In the genomic region with DNA sequence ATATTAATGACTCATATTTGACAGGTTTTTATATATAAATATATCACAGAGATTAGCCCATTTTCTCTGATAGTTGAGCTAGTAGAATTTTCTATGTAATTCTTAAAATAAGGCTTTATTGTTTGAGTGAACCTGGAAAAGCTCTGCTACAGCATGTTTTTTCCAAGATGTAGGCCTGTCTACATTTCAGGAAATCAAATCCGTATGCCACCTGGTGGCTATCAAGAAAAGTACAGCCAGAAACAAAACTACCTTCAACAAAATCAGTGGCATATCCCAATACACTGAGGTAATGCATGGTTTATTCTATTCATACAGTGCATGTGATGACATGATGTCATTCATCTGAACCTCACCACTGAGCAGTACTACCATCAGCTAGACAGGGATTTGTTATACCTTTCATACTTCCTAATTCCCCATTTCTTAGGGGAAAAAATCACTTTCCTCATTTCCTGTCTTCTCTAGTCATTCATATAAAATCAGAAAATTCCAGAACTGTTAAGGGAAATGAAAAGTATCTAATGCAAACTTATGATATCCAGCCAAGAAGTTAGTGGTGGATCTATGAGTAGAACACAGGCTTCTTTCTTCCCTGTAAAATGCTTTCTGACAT, we compare ENCODE assay signal across 8 cellular contexts.
DNase-seq lines count a peak whose midpoint lies in the region; ATAC-seq and TF ChIP-seq lines count a peak whose summit lies in the region.

No MANE protein-coding gene starts in this region.

- DNase-seq in D341Med (ENCODE audit: low spot score) (peak; percentile 59), GM20000 (ENCODE audit: low spot score) (peak; percentile 42), KBM-7 (peak; percentile 35), SHP77 (lab: John Stamatoyannopoulos, UW) (peak; percentile 56 to 70), fibroblast of villous mesenchyme (ENCODE audit: low read depth) (peak; percentile 36), prostate gland (ENCODE audit: low spot score) (no peak), omental fat pad (ENCODE audit: low spot score) (no peak)
- DNase-seq in activated CD4-positive, alpha-beta T cell treated with anti-CD3 and anti-CD28 coated beads for 48 hours = no peak

- intact Hi-C loops in prostate gland (cut with DNase I) = no loop called here

- WGBS in prostate gland = 0% methylated on average over 1 of the region's 1 CpG

- no peaks in the 10 kb centered on the region for H3K9me3 ChIP-seq in prostate gland

- no peak overlapping the region for H3K4me3 ChIP-seq in fibroblast of villous mesenchyme (ENCODE audit: low read depth, low read length)
- H3K4me3 ChIP-seq in prostate gland = no peak overlapping the region

- no peak for ATAC-seq in omental fat pad (ENCODE audit: low FRiP score)

- no peaks in the 10 kb centered on the region for H3K27me3 ChIP-seq in prostate gland (replicated peaks; ENCODE audit: insufficient read depth)

- in situ Hi-C loops in KBM-7 (cut with MboI; ENCODE audit: low pct_unique_long_range_greater_than_20kb, low sequenced_read_pairs) = no loop called here

- no peaks in the 10 kb centered on the region for H3K36me3 ChIP-seq in prostate gland

- peak; percentile 4 for TF ChIP-seq CTCF in GM20000 (IDR thresholded peaks at IDR 0.05; ENCODE audit: extremely low read depth, missing control alignments)
- peak; percentile 76 for TF ChIP-seq CTCF in fibroblast of villous mesenchyme (IDR thresholded peaks at IDR 0.05; ENCODE audit: insufficient read depth, low read depth, low read length)
- peak; percentile 55 to 75 (median 68) for TF ChIP-seq CTCF in prostate gland (IDR thresholded peaks at IDR 0.05)
- peak in 1 of 3 donors; percentile 55 for TF ChIP-seq CTCF in omental fat pad (IDR thresholded peaks at IDR 0.05)

- H3K27ac ChIP-seq in prostate gland = no peak overlapping the region

- no peak for TF ChIP-seq POLR2A in prostate gland (IDR thresholded peaks at IDR 0.05)

- H3K4me1 ChIP-seq in prostate gland (replicated peaks) = no peaks in the 10 kb centered on the region

Comparison
In these comparisons a context has a peak if more than half of its experiments do, and no peak if none do; other contexts are left out.
1. DNase-seq: peak in D341Med (single experiment), GM20000 (single experiment), KBM-7 (single experiment), SHP77 (2 of 2) and fibroblast of villous mesenchyme (single experiment); none in prostate gland (single experiment), activated CD4-positive, alpha-beta T cell treated with anti-CD3 and anti-CD28 coated beads for 48 hours (single experiment) and omental fat pad (single experiment).